ENCODE assay signal across 27 cellular contexts in genomic region chr3:126343675-126344074, GRCh38. TPM values are rescaled to one million over a fixed set of nuclear protein-coding genes. Genes with fewer than 3 reads are reported as not detected.
DNase-seq lines count a peak whose midpoint lies in the region; ATAC-seq, FAIRE-seq and TF ChIP-seq lines count a peak whose summit lies in the region.
"Had no signal": no experiment of that assay in that cellular context is flagged by ENCODE, and none has a peak within 500 bp of the region (broad histone marks: within the 10 kb centered on the region; RNA-seq: fewer than 3 reads in every experiment).

No MANE protein-coding gene starts in this region.

- H3K9me3 ChIP-seq in kidney (ENCODE audit: control insufficient read depth in 1 of 2, low read length in 2 of 2) = no peaks in the 10 kb centered on the region
- no peaks in the 10 kb centered on the region for H3K9me3 ChIP-seq in spleen
- H3K9me3 ChIP-seq: heart right ventricle had no signal

- peak; percentile 17 for DNase-seq in activated CD4-positive, CD25-positive, alpha-beta regulatory T cell treated with anti-CD3 and anti-CD28 coated beads, Interleukin-2, amount 50 U/mL, for 72 hours
- DNase-seq in WTC11 (ENCODE audit: low spot score) (peak; percentile 9), kidney (peak; percentile 61), spleen (peak; percentile 65), GM12892 (ENCODE audit: insufficient read length) (no peak)
- DNase-seq in effector CD4-positive, alpha-beta T cell = no peak
- no peak for DNase-seq in activated CD8-positive, alpha-beta T cell treated with anti-CD3 and anti-CD28 coated beads, Interleukin-2, amount 10 ng/mL, durations not matched to agents 7 days and 5 days
- DNase-seq: activated T-cell treated with anti-CD3 and anti-CD28 coated beads, Interleukin-2, amount 50 U/mL, for 72 hours; immature natural killer cell; Kasumi-1; mammary epithelial cell; NCI-H1048; NCI-H2029 treated with DMSO at 0.1 percent for 48 hours; stimulated activated naive CD4-positive, alpha-beta T cell had no signal

- no peaks in the 10 kb centered on the region for H3K27me3 Mint-ChIP-seq in WTC11 (ENCODE audit: low read depth)
- H3K27me3 Mint-ChIP-seq in activated CD8-positive, alpha-beta T cell treated with anti-CD3 and anti-CD28 coated beads, Interleukin-2, amount 10 ng/mL, durations not matched to agents 7 days and 5 days (ENCODE audit: low read depth) = no peaks in the 10 kb centered on the region
- H3K27me3 Mint-ChIP-seq: brain had no signal

- TF ChIP-seq POLR2A in spleen (IDR thresholded peaks at IDR 0.05) (no peak), GM12892 (IDR thresholded peaks at IDR 0.05; ENCODE audit: low read depth, low read length) (no peak)

- no peak overlapping the region for H3K4me3 Mint-ChIP-seq in WTC11
- no peak overlapping the region for H3K4me3 Mint-ChIP-seq in activated CD8-positive, alpha-beta T cell treated with anti-CD3 and anti-CD28 coated beads, Interleukin-2, amount 10 ng/mL, durations not matched to agents 7 days and 5 days
- H3K4me3 Mint-ChIP-seq: activated naive CD8-positive, alpha-beta T cell; activated T-cell treated with anti-CD3 and anti-CD28 coated beads, Interleukin-2, amount 50 U/mL, for 72 hours; brain; immature natural killer cell; T-helper 2 cell treated with Interferon-gamma antibody and Interleukin-4, amounts not matched to agents 5 μg/mL and 100 μg/mL, for 36 hours had no signal

- FAIRE-seq in kidney (lab: Jason Lieb, UNC) (no peak), GM12892 (lab: Jason Lieb, UNC) (no peak)
- FAIRE-seq: colon, endothelial cell of umbilical vein, urothelium cell line had no signal

- CTCF ChIA-PET in WTC11 (lab: Charles Lee) = no interaction called here
- CTCF ChIA-PET in activated CD8-positive, alpha-beta T cell treated with anti-CD3 and anti-CD28 coated beads, Interleukin-2, amount 10 ng/mL, durations not matched to agents 7 days and 5 days (lab: Charles Lee) = no interaction called here

- H3K9me3 Mint-ChIP-seq in WTC11 = no peaks in the 10 kb centered on the region
- no peaks in the 10 kb centered on the region for H3K9me3 Mint-ChIP-seq in activated CD8-positive, alpha-beta T cell treated with anti-CD3 and anti-CD28 coated beads, Interleukin-2, amount 10 ng/mL, durations not matched to agents 7 days and 5 days (ENCODE audit: insufficient read depth)
- H3K9me3 Mint-ChIP-seq: activated T-cell treated with anti-CD3 and anti-CD28 coated beads, Interleukin-2, amount 50 U/mL, for 72 hours; brain; T-helper 2 cell treated with Interferon-gamma antibody and Interleukin-4, amounts not matched to agents 5 μg/mL and 100 μg/mL, for 36 hours had no signal

- WGBS in spleen, 5 donors = 90 to 96% (median 91%) methylated on average over 34 of the region's 34 CpGs

- intact Hi-C loops in kidney (cut with DNase I) (no loop called here), spleen (cut with DNase I; ENCODE audit: low total_unique reads) (no loop called here)

- no peak for ATAC-seq in activated CD4-positive, CD25-positive, alpha-beta regulatory T cell treated with anti-CD3 and anti-CD28 coated beads, Interleukin-2, amount 50 U/mL, for 24 hours
- ATAC-seq in WTC11 = no peak
- no peak for ATAC-seq in activated CD8-positive, alpha-beta T cell treated with anti-CD3 and anti-CD28 coated beads, Interleukin-2, amount 10 ng/mL, durations not matched to agents 7 days and 5 days
- ATAC-seq: activated T-cell treated with anti-CD3 and anti-CD28 coated beads, Interleukin-2, amount 50 U/mL, for 72 hours; heart right ventricle had no signal

- H3K36me3 ChIP-seq in kidney (ENCODE audit: control insufficient read depth in 1 of 2, insufficient read depth in 2 of 2, low read length in 2 of 2) = peaks cover 2 to 28% of the 10 kb centered on the region in 2 donors
- no peaks in the 10 kb centered on the region for H3K36me3 ChIP-seq in spleen

- H3K27me3 ChIP-seq in spleen (replicated peaks in 1 of 7) = peaks cover 0 to 16% (median 0%) of the 10 kb centered on the region in 7 donors
- H3K27me3 ChIP-seq: heart right ventricle had no signal

- H3K4me1 ChIP-seq in kidney (ENCODE audit: control insufficient read depth in 1 of 2, insufficient read depth in 1 of 2, low read depth in 1 of 2, low read length in 2 of 2) (peaks cover 3 to 4% of the 10 kb centered on the region in 2 donors), spleen (no peaks in the 10 kb centered on the region)

- H3K27ac ChIP-seq in kidney (ENCODE audit: low read depth in 2 of 2, low read length in 2 of 2) = no peak overlapping the region
- H3K27ac ChIP-seq in spleen = no peak overlapping the region
- H3K27ac ChIP-seq: 22Rv1, heart right ventricle had no signal

- TF ChIP-seq CTCF in WTC11 (IDR thresholded peaks at IDR 0.05) (no peak), kidney (IDR thresholded peaks at IDR 0.05; ENCODE audit: borderline replicate concordance, extremely low read depth, insufficient read depth) (no peak), spleen (IDR thresholded peaks at IDR 0.05 in 8 of 11, conservative IDR thresholded peaks at IDR 0.05 in 3 of 11) (no peak)

- POLR2A ChIA-PET in WTC11 (lab: Charles Lee) = no interaction called here
- POLR2A ChIA-PET in activated CD8-positive, alpha-beta T cell treated with anti-CD3 and anti-CD28 coated beads, Interleukin-2, amount 10 ng/mL, durations not matched to agents 7 days and 5 days (lab: Charles Lee) = no interaction called here

- no peak overlapping the region for H3K4me3 ChIP-seq in kidney (ENCODE audit: low read length in 2 of 2)
- H3K4me3 ChIP-seq in spleen = no peak overlapping the region
- H3K4me3 ChIP-seq: heart right ventricle had no signal

- H3K4me1 Mint-ChIP-seq in WTC11 = peaks cover 5% of the 10 kb centered on the region; the same call in 1 of the 2 replicates
- H3K4me1 Mint-ChIP-seq in activated CD8-positive, alpha-beta T cell treated with anti-CD3 and anti-CD28 coated beads, Interleukin-2, amount 10 ng/mL, durations not matched to agents 7 days and 5 days (ENCODE audit: low read depth) = no peaks in the 10 kb centered on the region
- H3K4me1 Mint-ChIP-seq: immature natural killer cell had no signal

- no peak overlapping the region for H3K27ac Mint-ChIP-seq in WTC11
- H3K27ac Mint-ChIP-seq in activated CD8-positive, alpha-beta T cell treated with anti-CD3 and anti-CD28 coated beads, Interleukin-2, amount 10 ng/mL, durations not matched to agents 7 days and 5 days = no peak overlapping the region
- H3K27ac Mint-ChIP-seq: activated naive CD8-positive, alpha-beta T cell; activated T-cell treated with anti-CD3 and anti-CD28 coated beads, Interleukin-2, amount 50 U/mL, for 72 hours; brain; immature natural killer cell; T-helper 2 cell treated with Interferon-gamma antibody and Interleukin-4, amounts not matched to agents 5 μg/mL and 100 μg/mL, for 36 hours had no signal

- H3K9ac ChIP-seq in kidney (ENCODE audit: low read length in 2 of 2) = no peak overlapping the region

- no peaks in the 10 kb centered on the region for H3K36me3 Mint-ChIP-seq in WTC11
- no peaks in the 10 kb centered on the region for H3K36me3 Mint-ChIP-seq in activated CD8-positive, alpha-beta T cell treated with anti-CD3 and anti-CD28 coated beads, Interleukin-2, amount 10 ng/mL, durations not matched to agents 7 days and 5 days (ENCODE audit: low read depth)
- H3K36me3 Mint-ChIP-seq: activated naive CD8-positive, alpha-beta T cell; brain; immature natural killer cell had no signal

TF ChIP-seq in WTC11, 78 proteins besides CTCF, POLR2A, EP300 and RAD21 (continues in another document):
- TF ChIP-seq ERG (CRISPR knock-in tag; IDR thresholded peaks at IDR 0.05) (no peak), GABPB1 (CRISPR knock-in tag; IDR thresholded peaks at IDR 0.05) (no peak), MXD4 (CRISPR knock-in tag; IDR thresholded peaks at IDR 0.05; ENCODE audit: borderline replicate concordance) (no peak), GRHL2 (CRISPR knock-in tag; IDR thresholded peaks at IDR 0.05; ENCODE audit: insufficient replicate concordance, severe bottlenecking) (no peak)

RNA-seq across cellular contexts. Expression of gene KLF15, which starts 13.5 kb away (rescaled TPM):
- total RNA-seq in WTC11 (2021) = 12.1 to 14.7 TPM (median 13.0 TPM) in 3 replicates
- 22.9 TPM for total RNA-seq in kidney
- polyA plus RNA-seq in kidney (ENCODE audit: insufficient read depth, low read depth, low replicate concordance) = 30.0 TPM
- 1 to 10 TPM in 6 of 7 donors, under 1 TPM in 1; 0.57 to 9.5 (median 4.8) TPM for total RNA-seq in spleen
- 1 to 10 TPM in 2 of 3 donors, under 1 TPM in 1; 0.63 to 3.1 (median 2.4) TPM for polyA plus RNA-seq in spleen
- total RNA-seq in activated CD8-positive, alpha-beta T cell treated with anti-CD3 and anti-CD28 coated beads, Interleukin-2, amount 10 ng/mL, durations not matched to agents 7 days and 5 days = not detected
- polyA plus RNA-seq in GM12892 (2012; ENCODE audit: missing spikeins) = not detected
- polyA plus RNA-seq: immature natural killer cell had no signal

RNA-seq across cellular contexts. Expression of gene CFAP100, which starts 51.0 kb away (rescaled TPM):
- 0.41 TPM in 1 of 3 replicates, not detected in the others for total RNA-seq in WTC11 (2021)
- total RNA-seq in kidney = not detected
- 0.60 TPM for polyA plus RNA-seq in kidney (ENCODE audit: insufficient read depth, low read depth, low replicate concordance)
- total RNA-seq in spleen = not detected
- not detected for polyA plus RNA-seq in spleen
- total RNA-seq in activated CD8-positive, alpha-beta T cell treated with anti-CD3 and anti-CD28 coated beads, Interleukin-2, amount 10 ng/mL, durations not matched to agents 7 days and 5 days = not detected
- not detected for polyA plus RNA-seq in GM12892 (2012; ENCODE audit: missing spikeins)
- total RNA-seq: activated CD8-positive, alpha-beta memory T cell treated with anti-CD3 and anti-CD28 coated beads for 36 hours; activated T-cell treated with anti-CD3 and anti-CD28 coated beads, Interleukin-2, amount 50 U/mL, for 72 hours; endothelial cell of umbilical vein; H4; heart right ventricle; mammary epithelial cell; myocyte; omental fat pad had no signal
- polyA plus RNA-seq: endothelial cell of umbilical vein, heart right ventricle, immature natural killer cell, mammary epithelial cell had no signal

Comparison
In these comparisons a context has a peak if more than half of its experiments do, and no peak if none do; other contexts are left out.
1. DNase-seq: peak in activated CD4-positive, CD25-positive, alpha-beta regulatory T cell treated with anti-CD3 and anti-CD28 coated beads, Interleukin-2, amount 50 U/mL, for 72 hours (single experiment), WTC11 (single experiment), kidney (single experiment) and spleen (single experiment); none in effector CD4-positive, alpha-beta T cell (single experiment), activated CD8-positive, alpha-beta T cell treated with anti-CD3 and anti-CD28 coated beads, Interleukin-2, amount 10 ng/mL, durations not matched to agents 7 days and 5 days (single experiment) and GM12892 (single experiment).